15 cellular contexts compared by ENCODE assay signal in the genomic region with DNA sequence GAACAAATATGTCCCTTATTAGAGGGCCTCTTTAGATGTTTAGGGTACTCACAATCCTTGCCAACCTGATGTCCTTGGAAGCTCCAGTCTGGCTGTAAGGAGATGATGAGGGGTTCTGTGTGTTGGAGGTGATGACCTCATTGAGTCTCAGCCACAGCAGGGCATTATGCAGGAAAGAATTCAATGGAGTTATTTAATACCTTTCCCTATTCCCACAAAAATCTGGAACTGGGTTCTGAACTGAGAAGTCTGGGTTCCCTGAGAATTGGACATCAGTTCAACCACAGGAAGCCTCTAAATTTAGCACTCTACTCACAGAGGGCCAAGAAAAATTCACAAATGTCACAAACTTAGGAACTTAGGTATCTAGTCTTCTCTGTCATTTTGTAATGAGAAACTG. TPM values are rescaled to one million over a fixed set of nuclear protein-coding genes. Genes with fewer than 3 reads are reported as not detected.
A peak's percentile ranks its signal among the peaks of the same experiment; 100 is the strongest.
DNase-seq lines count a peak whose midpoint lies in the region; ATAC-seq and TF ChIP-seq lines count a peak whose summit lies in the region.
"Had no signal": no experiment of that assay in that cellular context is flagged by ENCODE, and none has a peak within 500 bp of the region (broad histone marks: within the 10 kb centered on the region; RNA-seq: fewer than 3 reads in every experiment).

No MANE protein-coding gene starts in this region.

- no peak overlapping the region for H3K4me3 ChIP-seq in osteoblast (ENCODE audit: insufficient read depth, low read length)
- no peak overlapping the region for H3K4me3 ChIP-seq in WERI-Rb-1 (ENCODE audit: low read depth, low read length)
- H3K4me3 ChIP-seq in gastroesophageal sphincter = no peak overlapping the region
- H3K4me3 ChIP-seq: HAP-1 had no signal

- no peaks in the 10 kb centered on the region for H4K20me1 ChIP-seq in osteoblast (ENCODE audit: insufficient read depth, low read length)

- no peak for TF ChIP-seq CTCF in osteoblast (IDR thresholded peaks at IDR 0.05; ENCODE audit: extremely low read depth, low read depth, low read length)
- TF ChIP-seq CTCF in WERI-Rb-1 (IDR thresholded peaks at IDR 0.05; ENCODE audit: low read depth, low read length) = no peak
- TF ChIP-seq CTCF in gastroesophageal sphincter (IDR thresholded peaks at IDR 0.05) = no peak

- H2AFZ ChIP-seq in osteoblast (ENCODE audit: low read length) = no peak overlapping the region

- no peaks in the 10 kb centered on the region for H3K79me2 ChIP-seq in osteoblast (ENCODE audit: insufficient read depth, low read length)

- no peak overlapping the region for H3K4me2 ChIP-seq in osteoblast (ENCODE audit: insufficient read depth, low read length)

- H3K27ac ChIP-seq in osteoblast (ENCODE audit: low read depth, low read length) (peak overlapping the region; percentile 11), WERI-Rb-1 (no peak overlapping the region), gastroesophageal sphincter (no peak overlapping the region)
- H3K27ac ChIP-seq: C4-2B, HL-60 had no signal

- H3K36me3 ChIP-seq in osteoblast (ENCODE audit: insufficient read depth, low read length) (peaks cover 50% of the 10 kb centered on the region), WERI-Rb-1 (no peaks in the 10 kb centered on the region), gastroesophageal sphincter (peaks cover 0 to 51% of the 10 kb centered on the region in 2 donors)
- H3K36me3 ChIP-seq: HAP-1 had no signal

- no peak for TF ChIP-seq POLR2A in gastroesophageal sphincter (IDR thresholded peaks at IDR 0.05)

- DNase-seq in EL (peak; percentile 3), M059J (ENCODE audit: low read depth) (peak; percentile 39), fibroblast of peridontal ligament (ENCODE audit: extremely low read depth) (peak; percentile 55), osteoblast (ENCODE audit: insufficient read length, low spot score, missing footprints) (no peak), WERI-Rb-1 (no peak)
- no peak for DNase-seq in stimulated activated CD4-positive, alpha-beta T cell treated with anti-CD3 and anti-CD28 coated beads, Interleukin-12 subunit alpha, Interleukin-12 subunit beta, amount 100 ng/mL, for 4 hours
- DNase-seq in activated CD4-positive, CD25-positive, alpha-beta regulatory T cell (lab: John Stamatoyannopoulos, UW) = no peak
- DNase-seq: AML-193; Caco-2; CD4-positive, alpha-beta T cell; GF-D8 had no signal

- H3K4me1 ChIP-seq in osteoblast (ENCODE audit: insufficient read depth, low read length) = peaks cover 10% of the 10 kb centered on the region
- no peaks in the 10 kb centered on the region for H3K4me1 ChIP-seq in gastroesophageal sphincter
- H3K4me1 ChIP-seq: Caco-2 had no signal

- no peak for TF ChIP-seq EP300 in gastroesophageal sphincter (IDR thresholded peaks at IDR 0.05)

- H3K9me3 ChIP-seq in osteoblast (ENCODE audit: low read depth, low read length) (no peaks in the 10 kb centered on the region), WERI-Rb-1 (ENCODE audit: severe bottlenecking) (no peaks in the 10 kb centered on the region), gastroesophageal sphincter (no peaks in the 10 kb centered on the region)
- H3K9me3 ChIP-seq: Caco-2, HAP-1 had no signal

- H3K27me3 ChIP-seq in osteoblast (ENCODE audit: insufficient read depth, low read length) = no peaks in the 10 kb centered on the region
- H3K27me3 ChIP-seq in WERI-Rb-1 (ENCODE audit: insufficient read depth, low read depth, severe bottlenecking) = no peaks in the 10 kb centered on the region
- H3K27me3 ChIP-seq in gastroesophageal sphincter = no peaks in the 10 kb centered on the region

- no peak for ATAC-seq in gastroesophageal sphincter

RNA-seq across cellular contexts. Expression of a gene that starts 36.9 kb away (rescaled TPM):
- 42.7 and 81.3 TPM in 2 replicates for total RNA-seq in M059J (2014; rRNA removed; shearing (Covaris generic))
- 41.8 and 58.3 TPM in 2 replicates for total RNA-seq in osteoblast
- total RNA-seq in gastroesophageal sphincter = 10 to 100 TPM; 20.7 to 29.7 (median 25.4) TPM

RNA-seq across cellular contexts. Expression of a gene that starts 37.0 kb away (rescaled TPM):
- total RNA-seq in M059J (2014; rRNA removed; shearing (Covaris generic)) = 123 and 145 TPM in 2 replicates
- 67.2 and 68.4 TPM in 2 replicates for total RNA-seq in osteoblast
- total RNA-seq in gastroesophageal sphincter = 10 to 100 TPM; 41.7 to 55.1 (median 44.3) TPM

RNA-seq across cellular contexts. Expression of a gene that starts 42.2 kb away (rescaled TPM):
- total RNA-seq in M059J (2014; rRNA removed; shearing (Covaris generic)) = 136 and 288 TPM in 2 replicates
- total RNA-seq in osteoblast (564 and 657 TPM in 2 replicates), gastroesophageal sphincter (100 to 1,000 TPM in 2 of 4 donors, 10 to 100 TPM in 2; 30.8 to 208 (median 138) TPM)
- total RNA-seq: CD4-positive, alpha-beta T cell had no signal

Comparison
In these comparisons a context has a peak if more than half of its experiments do, and no peak if none do; other contexts are left out.
1. DNase-seq: peak in EL (single experiment), M059J (single experiment) and fibroblast of peridontal ligament (single experiment); none in osteoblast (single experiment), stimulated activated CD4-positive, alpha-beta T cell treated with anti-CD3 and anti-CD28 coated beads, Interleukin-12 subunit alpha, Interleukin-12 subunit beta, amount 100 ng/mL, for 4 hours (single experiment), WERI-Rb-1 (single experiment) and activated CD4-positive, CD25-positive, alpha-beta regulatory T cell (0 of 4).